Comparison of ENCODE assay signal across 16 cellular contexts in genomic region chr7:66901941-66902843, GRCh38.
"Had no signal": no experiment of that assay in that cellular context is flagged by ENCODE, and none has a peak within 500 bp of the region (broad histone marks: within the 10 kb centered on the region; RNA-seq: fewer than 3 reads in every experiment).

No MANE protein-coding gene starts in this region.

- H3K4me1 ChIP-seq: heart left ventricle, sigmoid colon, thyroid gland had no signal

- H3K27ac Mint-ChIP-seq: activated CD4-positive, alpha-beta T cell treated with anti-CD3 and anti-CD28 coated beads, Interleukin-2, amount 10 ng/mL, durations not matched to agents 24 days and 14 days; activated CD8-positive, alpha-beta T cell treated with anti-CD3 and anti-CD28 coated beads for 36 hours; activated naive CD8-positive, alpha-beta T cell treated with anti-CD3 and anti-CD28 coated beads for 36 hours; nephron had no signal

- H3K4me3 Mint-ChIP-seq: activated CD4-positive, alpha-beta T cell treated with anti-CD3 and anti-CD28 coated beads, Interleukin-2, amount 10 ng/mL, durations not matched to agents 24 days and 14 days; activated CD8-positive, alpha-beta T cell treated with anti-CD3 and anti-CD28 coated beads for 36 hours; activated naive CD8-positive, alpha-beta T cell treated with anti-CD3 and anti-CD28 coated beads for 36 hours; nephron; T-helper 1 cell treated with Interleukin-12 subunit alpha and Interleukin-12 subunit beta and Interleukin-4 antibody, amounts not matched to agents 30 μg/mL and 1 μg/mL, for 36 hours had no signal

- ATAC-seq: activated CD8-positive, alpha-beta T cell treated with anti-CD3 and anti-CD28 coated beads for 36 hours; left colon; stimulated activated naive CD8-positive, alpha-beta T cell treated with anti-CD3 and anti-CD28 coated beads, Interleukin-15, Interleukin-2, amounts not matched to agents 100 U/mL and 50 U/mL, for 24 hours had no signal

- H3K9me3 ChIP-seq: heart left ventricle, sigmoid colon, thyroid gland had no signal

- H3K9me3 Mint-ChIP-seq: activated CD4-positive, alpha-beta T cell treated with anti-CD3 and anti-CD28 coated beads, Interleukin-2, amount 10 ng/mL, durations not matched to agents 24 days and 14 days; activated CD8-positive, alpha-beta T cell treated with anti-CD3 and anti-CD28 coated beads for 36 hours; activated naive CD8-positive, alpha-beta T cell treated with anti-CD3 and anti-CD28 coated beads for 36 hours; nephron; T-helper 1 cell treated with Interleukin-12 subunit alpha and Interleukin-12 subunit beta and Interleukin-4 antibody, amounts not matched to agents 30 μg/mL and 1 μg/mL, for 36 hours had no signal

- DNase-seq: activated CD4-positive, alpha-beta T cell treated with anti-CD3 and anti-CD28 coated beads, Interleukin-2, amount 10 ng/mL, durations not matched to agents 24 days and 14 days; activated CD8-positive, alpha-beta T cell treated with anti-CD3 and anti-CD28 coated beads for 36 hours; activated naive CD8-positive, alpha-beta T cell treated with anti-CD3 and anti-CD28 coated beads for 36 hours; heart left ventricle; left colon; mesenchymal stem cell; occipital lobe; sigmoid colon; stimulated activated CD4-positive, alpha-beta T cell treated with anti-CD3 and anti-CD28 coated beads, Interleukin-2, amount 100 ng/mL, for 48 hours; stimulated activated CD8-positive, alpha-beta memory T cell treated with anti-CD3 and anti-CD28 coated beads, Interleukin-4, amount 100 ng/mL, for 48 hours; stimulated activated naive CD8-positive, alpha-beta T cell treated with anti-CD3 and anti-CD28 coated beads, Interleukin-15, Interleukin-2, amounts not matched to agents 100 U/mL and 50 U/mL, for 24 hours; substantia nigra; thyroid gland had no signal

- H3K4me1 Mint-ChIP-seq: activated CD4-positive, alpha-beta T cell treated with anti-CD3 and anti-CD28 coated beads, Interleukin-2, amount 10 ng/mL, durations not matched to agents 24 days and 14 days; activated naive CD8-positive, alpha-beta T cell treated with anti-CD3 and anti-CD28 coated beads for 36 hours; nephron had no signal

- H3K27ac ChIP-seq: coronary artery, heart left ventricle, sigmoid colon, thyroid gland had no signal

- H3K27me3 Mint-ChIP-seq: activated CD4-positive, alpha-beta T cell treated with anti-CD3 and anti-CD28 coated beads, Interleukin-2, amount 10 ng/mL, durations not matched to agents 24 days and 14 days; activated CD8-positive, alpha-beta T cell treated with anti-CD3 and anti-CD28 coated beads for 36 hours; activated naive CD8-positive, alpha-beta T cell treated with anti-CD3 and anti-CD28 coated beads for 36 hours had no signal

- H3K4me3 ChIP-seq: coronary artery, heart left ventricle, sigmoid colon, thyroid gland had no signal

- H3K27me3 ChIP-seq: heart left ventricle, sigmoid colon, thyroid gland had no signal
